Comparison of ENCODE assay signal across 22 cellular contexts in the genomic region with DNA sequence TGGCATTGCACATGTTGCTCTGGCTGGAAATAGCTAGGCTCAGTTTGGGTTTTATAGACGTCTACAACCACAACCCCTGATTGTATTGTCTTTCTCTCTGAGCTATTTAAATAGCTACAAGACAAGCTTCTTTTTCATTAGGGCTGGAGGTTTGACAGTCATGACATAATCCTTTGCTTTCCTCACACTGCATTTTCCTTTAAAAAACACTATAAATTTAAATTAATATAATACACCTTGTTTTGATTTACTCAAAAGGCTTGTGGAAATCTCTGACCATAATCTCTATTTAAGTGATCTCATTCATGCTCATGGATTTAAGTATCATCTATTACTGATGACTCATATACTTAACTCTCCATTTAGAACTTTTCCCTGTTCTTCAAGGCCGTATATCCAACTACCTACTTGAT. TPM values are rescaled to one million over a fixed set of nuclear protein-coding genes. Genes with fewer than 3 reads are reported as not detected.
DNase-seq lines count a peak whose midpoint lies in the region; ATAC-seq and TF ChIP-seq lines count a peak whose summit lies in the region.
"Had no signal": no experiment of that assay in that cellular context is flagged by ENCODE, and none has a peak within 500 bp of the region (broad histone marks: within the 10 kb centered on the region; RNA-seq: fewer than 3 reads in every experiment).

No MANE protein-coding gene starts in this region.

- no peak overlapping the region for H3K4me3 ChIP-seq in AG09309 (ENCODE audit: control insufficient read depth, low read depth, low read length)
- H3K4me3 ChIP-seq in foreskin fibroblast (ENCODE audit: low read depth in 1 of 2, low read length in 2 of 2): no peak overlapping the region
- H3K4me3 ChIP-seq: ascending aorta, lower lobe of right lung, transverse colon had no signal

- intact Hi-C loops in left colon (cut with DNase I, micrococcal nuclease): no loop called here

- ATAC-seq in left colon (no peak), HG02623 (IDR thresholded peaks at IDR 0.05; ENCODE audit: unreplicated experiment) (no peak)
- ATAC-seq: lower lobe of right lung, right cardiac atrium, T-cell had no signal

- DNase-seq in AG09309 (ENCODE audit: low read depth) (peak; percentile 80), H4 (ENCODE audit: low spot score) (peak; percentile 11), T1000 (lab: John Stamatoyannopoulos, UW) (peak; percentile 2), foreskin fibroblast (peak; percentile 28 to 69), left colon (no peak), putamen (ENCODE audit: low spot score) (no peak), NCI-H1436 treated with DMSO at 0.1 percent for 48 hours (lab: John Stamatoyannopoulos, UW) (no peak)
- DNase-seq: activated naive CD4-positive, alpha-beta T cell treated with Interleukin-2 at 50 U/mL for 16 hours; activated T-cell treated with anti-CD3 and anti-CD28 coated beads for 4 hours; CD8-positive, alpha-beta memory T cell; DND-41; endodermal cell; lower lobe of right lung; NCI-H1694; NCI-H446 treated with DMSO at 0.1 percent for 48 hours; nucleus accumbens; right cardiac atrium; stimulated activated naive CD4-positive, alpha-beta T cell; T-cell; transverse colon had no signal

- TF ChIP-seq CTCF in AG09309 (IDR thresholded peaks at IDR 0.05; ENCODE audit: control insufficient read depth, insufficient read depth, low read depth, low read length, missing control alignments): no peak
- no peak for TF ChIP-seq CTCF in foreskin fibroblast (IDR thresholded peaks at IDR 0.05; ENCODE audit: low read depth, low read length)

RNA-seq across cellular contexts. Expression of gene PTGFR, which starts 50.4 kb away (rescaled TPM):
- total RNA-seq in H4 (2014; rRNA removed; shearing (Covaris generic)): 0.12 and 0.39 TPM in 2 replicates
- total RNA-seq in left colon: under 1 TPM; 0.18 to 0.87 TPM
- total RNA-seq: CD8-positive, alpha-beta memory T cell had no signal

Comparison
In these comparisons a context has a peak if more than half of its experiments do, and no peak if none do; other contexts are left out.
1. DNase-seq: peak in AG09309 (single experiment), H4 (single experiment), T1000 (single experiment) and foreskin fibroblast (2 of 2); none in left colon (0 of 2), putamen (single experiment) and NCI-H1436 treated with DMSO at 0.1 percent for 48 hours (single experiment).